Comparison of ENCODE assay signal across 8 cellular contexts in the genomic region with DNA sequence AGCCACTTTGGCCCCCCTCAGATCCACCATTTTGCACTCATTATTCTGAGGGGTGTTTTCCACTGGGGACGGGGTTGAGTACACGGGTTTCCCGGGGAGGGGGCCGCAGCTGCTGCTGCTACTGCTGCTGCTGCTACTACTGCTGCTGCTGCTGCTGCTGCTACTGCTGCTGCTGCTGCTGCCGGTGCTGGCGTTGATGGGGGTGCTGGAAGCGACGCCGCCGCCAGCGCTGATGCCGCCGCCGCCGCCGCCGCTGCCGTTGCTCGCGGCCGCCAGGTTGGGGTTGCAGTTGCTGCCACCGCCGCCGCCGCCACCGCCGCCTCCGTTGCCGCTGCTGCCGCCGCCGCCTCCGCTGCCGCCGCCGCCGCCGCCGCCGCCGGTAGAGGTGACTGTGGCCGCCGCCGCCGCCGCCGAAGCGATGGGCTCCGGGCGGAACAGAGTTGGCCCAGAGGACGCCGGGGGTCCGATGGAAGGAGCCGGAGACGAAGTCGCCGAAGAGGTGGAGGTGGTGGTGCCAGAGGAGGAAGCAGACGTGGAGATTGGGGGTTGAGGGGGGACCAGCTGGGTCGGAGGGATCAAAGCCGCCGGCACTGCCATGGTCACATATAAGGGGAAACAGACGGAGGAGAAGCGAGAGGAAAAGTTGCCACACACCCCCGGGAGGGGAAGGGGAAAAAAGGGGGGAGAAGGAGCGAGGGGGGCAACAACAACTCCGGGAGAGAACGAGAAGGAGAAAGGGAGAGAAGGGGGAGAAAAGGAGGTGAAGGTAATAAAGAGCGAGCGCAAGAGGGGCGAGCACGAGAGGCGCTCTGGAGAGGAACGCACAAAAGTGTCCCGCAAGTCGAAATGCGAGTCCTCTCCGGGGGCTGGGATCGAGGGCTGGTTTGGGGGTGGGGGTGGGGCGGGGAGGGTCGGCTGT. TPM values are rescaled to one million over a fixed set of nuclear protein-coding genes. Genes with fewer than 3 reads are reported as not detected.
A peak's percentile ranks its signal among the peaks of the same experiment; 100 is the strongest.
DNase-seq lines count a peak whose midpoint lies in the region; ATAC-seq and TF ChIP-seq lines count a peak whose summit lies in the region.

No MANE protein-coding gene starts in this region.

- no peaks in the 10 kb centered on the region for H3K36me3 ChIP-seq in BE2C
- H3K36me3 ChIP-seq in liver (ENCODE audit: control insufficient read depth in 4 of 4, insufficient read depth in 3 of 4, low read depth in 1 of 4, low read length in 3 of 4) = no peaks in the 10 kb centered on the region
- H3K36me3 ChIP-seq in testis (ENCODE audit: low read depth, missing control alignments) = no peaks in the 10 kb centered on the region

- H3K27ac ChIP-seq in liver (ENCODE audit: low read depth in 1 of 2, low read length in 2 of 2) (peak overlapping the region; percentile 46 to 48), testis (peak overlapping the region in 1 of 2 donors; percentile 11)

- H3K4me1 ChIP-seq in BE2C (peaks cover 8% of the 10 kb centered on the region), liver (ENCODE audit: control insufficient read depth in 4 of 4, insufficient read depth in 4 of 4, low read length in 3 of 4) (peaks cover 13 to 35% (median 27%) of the 10 kb centered on the region in 4 donors), testis (no peaks in the 10 kb centered on the region)

- ATAC-seq in GM19397 (IDR thresholded peaks at IDR 0.05; ENCODE audit: unreplicated experiment) = peak; percentile 43

- H3K9me3 ChIP-seq in BE2C (no peaks in the 10 kb centered on the region), liver (ENCODE audit: control insufficient read depth in 4 of 4, low read length in 3 of 4) (no peaks in the 10 kb centered on the region), testis (no peaks in the 10 kb centered on the region)

- TF ChIP-seq CTCF in BE2C (IDR thresholded peaks at IDR 0.05; ENCODE audit: low read depth, low read length) (no peak), choroid plexus epithelial cell (conservative IDR thresholded peaks at IDR 0.05; ENCODE audit: low read depth, low read length) (no peak), liver (IDR thresholded peaks at IDR 0.05; ENCODE audit: low read depth, low read length, missing input control) (no peak), testis (IDR thresholded peaks at IDR 0.05) (no peak)

- DNase-seq in BE2C (peak; percentile 60), RKO (ENCODE audit: low spot score) (peak; percentile 21), choroid plexus epithelial cell (ENCODE audit: low read depth) (no peak), testis (no peak), T-helper 9 cell (no peak)
- no peak for DNase-seq in stimulated activated CD8-positive, alpha-beta memory T cell treated with anti-CD3 and anti-CD28 coated beads, Interleukin-4, amount 100 ng/mL, for 48 hours

- 1% methylated on average over 80 of the region's 80 CpGs for WGBS in liver
- WGBS in testis, 2 donors = 0% methylated on average over 37 to 77 of the region's 80 CpGs

- intact Hi-C loops in testis (cut with DNase I; ENCODE audit: low total_unique reads) = no loop called here

- H3K9ac ChIP-seq in liver (ENCODE audit: low read depth in 1 of 2, low read length in 2 of 2) = no peak overlapping the region

- H3K27me3 ChIP-seq in BE2C (no peaks in the 10 kb centered on the region), liver (ENCODE audit: control insufficient read depth in 4 of 4, insufficient read depth in 4 of 4, low read length in 3 of 4) (peaks cover 0 to 16% (median 3%) of the 10 kb centered on the region in 4 donors), testis (no peaks in the 10 kb centered on the region)

- no peak for TF ChIP-seq RAD21 in liver (IDR thresholded peaks at IDR 0.05)

- TF ChIP-seq POLR2A in testis (IDR thresholded peaks at IDR 0.05) = no peak

- H3K4me3 ChIP-seq in BE2C (ENCODE audit: low read depth, low read length) = peak overlapping the region; percentile 96
- peak overlapping the region; percentile 58 for H3K4me3 ChIP-seq in choroid plexus epithelial cell (ENCODE audit: low read depth, low read length)
- peak overlapping the region; percentile 49 to 67 (median 58) for H3K4me3 ChIP-seq in liver (ENCODE audit: low read depth in 1 of 3, low read length in 3 of 3)
- peak overlapping the region; percentile 54 to 61 for H3K4me3 ChIP-seq in testis

TF ChIP-seq in liver, 16 proteins besides CTCF, POLR2A, EP300 and RAD21:
- TF ChIP-seq, protein P1, sequence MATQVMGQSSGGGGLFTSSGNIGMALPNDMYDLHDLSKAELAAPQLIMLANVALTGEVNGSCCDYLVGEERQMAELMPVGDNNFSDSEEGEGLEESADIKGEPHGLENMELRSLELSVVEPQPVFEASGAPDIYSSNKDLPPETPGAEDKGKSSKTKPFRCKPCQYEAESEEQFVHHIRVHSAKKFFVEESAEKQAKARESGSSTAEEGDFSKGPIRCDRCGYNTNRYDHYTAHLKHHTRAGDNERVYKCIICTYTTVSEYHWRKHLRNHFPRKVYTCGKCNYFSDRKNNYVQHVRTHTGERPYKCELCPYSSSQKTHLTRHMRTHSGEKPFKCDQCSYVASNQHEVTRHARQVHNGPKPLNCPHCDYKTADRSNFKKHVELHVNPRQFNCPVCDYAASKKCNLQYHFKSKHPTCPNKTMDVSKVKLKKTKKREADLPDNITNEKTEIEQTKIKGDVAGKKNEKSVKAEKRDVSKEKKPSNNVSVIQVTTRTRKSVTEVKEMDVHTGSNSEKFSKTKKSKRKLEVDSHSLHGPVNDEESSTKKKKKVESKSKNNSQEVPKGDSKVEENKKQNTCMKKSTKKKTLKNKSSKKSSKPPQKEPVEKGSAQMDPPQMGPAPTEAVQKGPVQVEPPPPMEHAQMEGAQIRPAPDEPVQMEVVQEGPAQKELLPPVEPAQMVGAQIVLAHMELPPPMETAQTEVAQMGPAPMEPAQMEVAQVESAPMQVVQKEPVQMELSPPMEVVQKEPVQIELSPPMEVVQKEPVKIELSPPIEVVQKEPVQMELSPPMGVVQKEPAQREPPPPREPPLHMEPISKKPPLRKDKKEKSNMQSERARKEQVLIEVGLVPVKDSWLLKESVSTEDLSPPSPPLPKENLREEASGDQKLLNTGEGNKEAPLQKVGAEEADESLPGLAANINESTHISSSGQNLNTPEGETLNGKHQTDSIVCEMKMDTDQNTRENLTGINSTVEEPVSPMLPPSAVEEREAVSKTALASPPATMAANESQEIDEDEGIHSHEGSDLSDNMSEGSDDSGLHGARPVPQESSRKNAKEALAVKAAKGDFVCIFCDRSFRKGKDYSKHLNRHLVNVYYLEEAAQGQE (IDR thresholded peaks at IDR 0.05) = no peak
- no peak for TF ChIP-seq HNF4G (IDR thresholded peaks at IDR 0.05)
- no peak for TF ChIP-seq FOXA2 (IDR thresholded peaks at IDR 0.05)
- no peak for TF ChIP-seq TAF1 (conservative IDR thresholded peaks at IDR 0.05)
- TF ChIP-seq, protein P2, sequence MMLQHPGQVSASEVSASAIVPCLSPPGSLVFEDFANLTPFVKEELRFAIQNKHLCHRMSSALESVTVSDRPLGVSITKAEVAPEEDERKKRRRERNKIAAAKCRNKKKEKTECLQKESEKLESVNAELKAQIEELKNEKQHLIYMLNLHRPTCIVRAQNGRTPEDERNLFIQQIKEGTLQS (IDR thresholded peaks at IDR 0.05) = no peak
- TF ChIP-seq, protein P3, sequence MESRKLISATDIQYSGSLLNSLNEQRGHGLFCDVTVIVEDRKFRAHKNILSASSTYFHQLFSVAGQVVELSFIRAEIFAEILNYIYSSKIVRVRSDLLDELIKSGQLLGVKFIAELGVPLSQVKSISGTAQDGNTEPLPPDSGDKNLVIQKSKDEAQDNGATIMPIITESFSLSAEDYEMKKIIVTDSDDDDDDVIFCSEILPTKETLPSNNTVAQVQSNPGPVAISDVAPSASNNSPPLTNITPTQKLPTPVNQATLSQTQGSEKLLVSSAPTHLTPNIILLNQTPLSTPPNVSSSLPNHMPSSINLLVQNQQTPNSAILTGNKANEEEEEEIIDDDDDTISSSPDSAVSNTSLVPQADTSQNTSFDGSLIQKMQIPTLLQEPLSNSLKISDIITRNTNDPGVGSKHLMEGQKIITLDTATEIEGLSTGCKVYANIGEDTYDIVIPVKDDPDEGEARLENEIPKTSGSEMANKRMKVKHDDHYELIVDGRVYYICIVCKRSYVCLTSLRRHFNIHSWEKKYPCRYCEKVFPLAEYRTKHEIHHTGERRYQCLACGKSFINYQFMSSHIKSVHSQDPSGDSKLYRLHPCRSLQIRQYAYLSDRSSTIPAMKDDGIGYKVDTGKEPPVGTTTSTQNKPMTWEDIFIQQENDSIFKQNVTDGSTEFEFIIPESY (IDR thresholded peaks at IDR 0.05) = no peak
- no peak for TF ChIP-seq JUND (IDR thresholded peaks at IDR 0.05)
- no peak for TF ChIP-seq RXRA (IDR thresholded peaks at IDR 0.05)
- no peak for TF ChIP-seq MAX (IDR thresholded peaks at IDR 0.05)
- TF ChIP-seq SP1 (IDR thresholded peaks at IDR 0.05) = no peak
- TF ChIP-seq YY1 (IDR thresholded peaks at IDR 0.05) = no peak
- TF ChIP-seq NR2F2 (IDR thresholded peaks at IDR 0.05) = no peak
- no peak for TF ChIP-seq FOXA1 (IDR thresholded peaks at IDR 0.05)
- TF ChIP-seq EGR1 (IDR thresholded peaks at IDR 0.05; ENCODE audit: low read depth in 2 of 2) = no peak

RNA-seq across cellular contexts. Expression of gene DACH1, which starts 0.6 kb away (rescaled TPM):
- polyA plus RNA-seq in BE2C (2012; ENCODE audit: insufficient read depth, insufficient read length, low read depth) = 9.6 TPM
- total RNA-seq in liver (1 to 10 TPM in 1 of 2 donors, under 1 TPM in 1; 0.84 to 1.9 TPM), testis (1 to 10 TPM; 4.7 to 5.4 TPM)
- polyA plus RNA-seq in liver (under 1 TPM; 0.28 to 0.71 TPM), testis (ENCODE audit: insufficient read depth, low read depth, low replicate concordance) (11.1 TPM)

Comparison
In these comparisons a context has a peak if more than half of its experiments do, and no peak if none do; other contexts are left out.
1. DNase-seq: peak in BE2C (single experiment) and RKO (single experiment); none in choroid plexus epithelial cell (single experiment), testis (single experiment), T-helper 9 cell (single experiment) and stimulated activated CD8-positive, alpha-beta memory T cell treated with anti-CD3 and anti-CD28 coated beads, Interleukin-4, amount 100 ng/mL, for 48 hours (single experiment).
2. Peak in every context shown above with its lines, with median percentiles within 50 percentile points of each other: H3K4me3 ChIP-seq.